Comparison of ENCODE assay signal across 26 cellular contexts in the genomic region with DNA sequence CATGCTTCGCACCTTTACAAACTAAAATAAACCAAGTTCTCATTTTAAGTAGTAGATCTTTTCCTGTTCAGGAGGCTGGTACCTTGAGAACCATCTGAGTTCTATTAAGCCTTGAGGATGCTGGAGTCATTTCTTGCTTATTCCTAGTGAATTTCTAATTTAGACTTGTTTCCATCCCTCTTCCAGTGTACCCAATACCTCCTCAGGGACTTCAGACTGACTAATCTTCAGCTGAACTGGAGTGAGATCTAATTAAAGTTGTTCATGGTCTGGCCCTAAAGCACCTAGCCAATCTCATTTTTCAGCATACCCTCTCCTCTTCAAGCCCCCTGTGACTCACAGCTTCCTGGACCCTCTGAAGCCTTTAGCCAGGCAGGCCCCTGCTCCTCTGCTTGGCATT. TPM values are rescaled to one million over a fixed set of nuclear protein-coding genes. Genes with fewer than 3 reads are reported as not detected.
"Had no signal": no experiment of that assay in that cellular context is flagged by ENCODE, and none has a peak within 500 bp of the region (broad histone marks: within the 10 kb centered on the region; RNA-seq: fewer than 3 reads in every experiment).

No MANE protein-coding gene starts in this region.

- H3K9me3 Mint-ChIP-seq: dendritic cell treated with granulocyte-macrophage colony-stimulating factor and Interleukin-4, amounts not matched to agents 40 ng/mL and 50 ng/mL, for 4 days; endodermal cell had no signal

- H3K27me3 ChIP-seq: colonic mucosa, gastrocnemius medialis, ovary, stomach, testis, tibial artery had no signal

- ATAC-seq: esophagus mucosa; gastrocnemius medialis; left ventricle myocardium superior; lower lobe of right lung; naive thymus-derived CD4-positive, alpha-beta T cell; psoas muscle; right cardiac atrium had no signal

- H3K36me3 Mint-ChIP-seq: type B pancreatic cell had no signal

- H3K4me3 Mint-ChIP-seq: dendritic cell treated with granulocyte-macrophage colony-stimulating factor and Interleukin-4, amounts not matched to agents 40 ng/mL and 50 ng/mL, for 4 days; endodermal cell; naive thymus-derived CD4-positive, alpha-beta T cell; type B pancreatic cell had no signal

- H3K27ac Mint-ChIP-seq: dendritic cell treated with granulocyte-macrophage colony-stimulating factor and Interleukin-4, amounts not matched to agents 40 ng/mL and 50 ng/mL, for 4 days; endodermal cell; type B pancreatic cell had no signal

- H3K27me3 Mint-ChIP-seq: type B pancreatic cell had no signal

- H3K27ac ChIP-seq: colonic mucosa, epithelial cell of prostate, gastrocnemius medialis, lower lobe of right lung, ovary, psoas muscle, stomach, testis, tibial artery had no signal

- H3K4me1 ChIP-seq: colonic mucosa, gastrocnemius medialis, lower lobe of right lung, psoas muscle, stomach, testis, tibial artery had no signal

- H3K4me3 ChIP-seq: colonic mucosa, gastrocnemius medialis, lower lobe of right lung, ovary, psoas muscle, skin epidermis, stomach, testis, tibial artery had no signal

- H3K9me3 ChIP-seq: colonic mucosa, gastrocnemius medialis, lower lobe of right lung, ovary, psoas muscle, stomach, testis, tibial artery had no signal

- DNase-seq: colonic mucosa; effector CD8-positive, alpha-beta T cell; endodermal cell; gastrocnemius medialis; head of caudate nucleus; left ventricle myocardium superior; lower lobe of right lung; naive thymus-derived CD4-positive, alpha-beta T cell; occipital lobe; ovary; posterior cingulate gyrus; psoas muscle; right cardiac atrium; stimulated activated CD4-positive, alpha-beta T cell treated with anti-CD3 and anti-CD28 coated beads, Interleukin-15, amount 100 ng/mL, for 24 hours; stimulated activated CD4-positive, alpha-beta T cell treated with anti-CD3 and anti-CD28 coated beads, Interleukin-2, amount 100 ng/mL, for 48 hours; stimulated activated naive CD4-positive, alpha-beta T cell treated with Interleukin-2 at 50 U/mL for 16 hours; stomach; substantia nigra; testis; tibial artery had no signal

- H3K36me3 ChIP-seq: colonic mucosa, gastrocnemius medialis, lower lobe of right lung, ovary, stomach, tibial artery had no signal

RNA-seq across cellular contexts. Expression of gene TNFSF15, which starts 19.3 kb away (rescaled TPM):
- total RNA-seq: endodermal cell, gastrocnemius medialis, left ventricle myocardium superior had no signal
- polyA plus RNA-seq: naive thymus-derived CD4-positive, alpha-beta T cell; neural cell had no signal
